ENCODE assay signal across 16 cellular contexts in genomic region chr17:73371285-73371684, GRCh38. TPM values are rescaled to one million over a fixed set of nuclear protein-coding genes. Genes with fewer than 3 reads are reported as not detected.
DNase-seq lines count a peak whose midpoint lies in the region; ATAC-seq and TF ChIP-seq lines count a peak whose summit lies in the region.
"Had no signal": no experiment of that assay in that cellular context is flagged by ENCODE, and none has a peak within 500 bp of the region (broad histone marks: within the 10 kb centered on the region; RNA-seq: fewer than 3 reads in every experiment).

No MANE protein-coding gene starts in this region.

- no peaks in the 10 kb centered on the region for H3K36me3 ChIP-seq in kidney epithelial cell (ENCODE audit: control insufficient read depth, insufficient read depth, low read length)
- H3K36me3 ChIP-seq: colonic mucosa had no signal

- H3K4me3 ChIP-seq in AG10803 (ENCODE audit: low read length) (no peak overlapping the region), astrocyte of the cerebellum (ENCODE audit: low read depth, low read length) (no peak overlapping the region), kidney epithelial cell (ENCODE audit: low read depth, low read length) (no peak overlapping the region)
- H3K4me3 ChIP-seq: colonic mucosa had no signal

- TF ChIP-seq CTCF in AG10803 (conservative IDR thresholded peaks at IDR 0.05; ENCODE audit: low read length), result no peak
- TF ChIP-seq CTCF in astrocyte of the cerebellum (IDR thresholded peaks at IDR 0.05; ENCODE audit: low read depth, low read length, missing control alignments), result no peak
- no peak for TF ChIP-seq CTCF in kidney epithelial cell (IDR thresholded peaks at IDR 0.05; ENCODE audit: insufficient read depth, low read length, poor library complexity, severe bottlenecking)

- no peaks in the 10 kb centered on the region for H3K27me3 ChIP-seq in kidney epithelial cell (ENCODE audit: control insufficient read depth, insufficient read depth, low read length)
- H3K27me3 ChIP-seq: colonic mucosa had no signal

- DNase-seq in AG10803 (ENCODE audit: low read depth), result peak; percentile 88
- peak; percentile 59 for DNase-seq in HPDE6-E6E7 (ENCODE audit: extremely low spot score)
- DNase-seq in astrocyte of the cerebellum (ENCODE audit: low read depth), result peak; percentile 73
- peak; percentile 74 for DNase-seq in kidney epithelial cell (ENCODE audit: low read depth)
- no peak for DNase-seq in GOT3 (lab: John Stamatoyannopoulos, UW)
- DNase-seq: activated CD8-positive, alpha-beta T cell treated with anti-CD3 and anti-CD28 coated beads, Interleukin-2, amount 10 ng/mL, durations not matched to agents 7 days and 5 days; activated naive CD4-positive, alpha-beta T cell treated with Interleukin-2 at 50 U/mL for 16 hours; CD8-positive, alpha-beta T cell; colonic mucosa; H7; Karpas-422; NCI-H2171 treated with DMSO at 0.1 percent for 48 hours; occipital lobe had no signal

- in situ Hi-C loops in astrocyte of the cerebellum (cut with HindIII; ENCODE audit: low sequenced_read_pairs), result no loop called here

- ATAC-seq in GM18907 (IDR thresholded peaks at IDR 0.05; ENCODE audit: unreplicated experiment) (no peak), GM19328 (IDR thresholded peaks at IDR 0.05; ENCODE audit: unreplicated experiment) (no peak), HG03175 (IDR thresholded peaks at IDR 0.05; ENCODE audit: unreplicated experiment) (no peak)
- ATAC-seq: activated CD8-positive, alpha-beta T cell treated with anti-CD3 and anti-CD28 coated beads, Interleukin-2, amount 10 ng/mL, durations not matched to agents 7 days and 5 days; CD8-positive, alpha-beta T cell had no signal

RNA-seq across cellular contexts. Expression of gene CDC42EP4, which starts 59.5 kb away (rescaled TPM):
- total RNA-seq in kidney epithelial cell, result 41.9 and 43.3 TPM in 2 replicates
